ENCODE assay signal across 8 cellular contexts in genomic region chr19:29714371-29714952, GRCh38. TPM values are rescaled to one million over a fixed set of nuclear protein-coding genes. Genes with fewer than 3 reads are reported as not detected.
DNase-seq lines count a peak whose midpoint lies in the region; ATAC-seq and TF ChIP-seq lines count a peak whose summit lies in the region.

No MANE protein-coding gene starts in this region.

- H3K9ac ChIP-seq in endodermal cell (ENCODE audit: extremely low read depth, low read length, poor library complexity, severe bottlenecking): peak overlapping the region; percentile 74

- DNase-seq in DMS 273 (lab: John Stamatoyannopoulos, UW; ENCODE audit: unreplicated experiment) (peak; percentile 30), DMS 273 treated with DMSO at 0.1 percent for 48 hours (lab: John Stamatoyannopoulos, UW) (no peak), endodermal cell (no peak), neural crest cell (ENCODE audit: low read depth, low spot score) (no peak), HK-2 (ENCODE audit: unreplicated experiment) (no peak), kidney glomerular epithelial cell (lab: John Stamatoyannopoulos, UW) (no peak)

- TF ChIP-seq CTCF in VCaP (conservative IDR thresholded peaks at IDR 0.05) (no peak), endodermal cell (conservative IDR thresholded peaks at IDR 0.05) (no peak), neural crest cell (conservative IDR thresholded peaks at IDR 0.05) (no peak)

- H3K9me3 ChIP-seq in endodermal cell (ENCODE audit: control insufficient read depth, low read length): no peaks in the 10 kb centered on the region

- ATAC-seq in HG02884 (IDR thresholded peaks at IDR 0.05; ENCODE audit: unreplicated experiment): peak; percentile 5

- WGBS in endodermal cell (ENCODE audit: insufficient coverage in 1 of 2, insufficient read length in 1 of 2), 2 experiments: 63 to 77% methylated on average over 5 to 9 of the region's 15 CpGs

- H3K4me1 Mint-ChIP-seq in endodermal cell: peaks cover 37% of the 10 kb centered on the region
- peaks cover 41% of the 10 kb centered on the region for H3K4me1 Mint-ChIP-seq in neural crest cell

- H3K36me3 ChIP-seq in endodermal cell (ENCODE audit: control insufficient read depth, insufficient read depth, low read length): peaks cover 4% of the 10 kb centered on the region

- no peaks in the 10 kb centered on the region for H3K27me3 Mint-ChIP-seq in endodermal cell (ENCODE audit: insufficient read depth)
- no peaks in the 10 kb centered on the region for H3K27me3 Mint-ChIP-seq in neural crest cell (ENCODE audit: low read depth)

- H3K27ac Mint-ChIP-seq in endodermal cell (no peak overlapping the region), neural crest cell (ENCODE audit: unreplicated experiment) (no peak overlapping the region)

- H3K4me1 ChIP-seq in endodermal cell (ENCODE audit: control insufficient read depth, insufficient read depth, low read length): peaks cover 5% of the 10 kb centered on the region

- peak overlapping the region; percentile 95 for H3K27ac ChIP-seq in VCaP
- no peak overlapping the region for H3K27ac ChIP-seq in endodermal cell (ENCODE audit: low read depth, low read length)

- H3K27me3 ChIP-seq in endodermal cell (ENCODE audit: control insufficient read depth, insufficient read depth, low read length, poor library complexity, severe bottlenecking): no peaks in the 10 kb centered on the region

- peak overlapping the region; percentile 71 for H3K4me3 Mint-ChIP-seq in endodermal cell
- H3K4me3 Mint-ChIP-seq in neural crest cell: peak overlapping the region; percentile 79

- H3K9me3 Mint-ChIP-seq in endodermal cell (no peaks in the 10 kb centered on the region), neural crest cell (no peaks in the 10 kb centered on the region)

- H3K36me3 Mint-ChIP-seq in endodermal cell (ENCODE audit: low read depth) (no peaks in the 10 kb centered on the region), neural crest cell (ENCODE audit: low read depth) (no peaks in the 10 kb centered on the region)

- H3K4me3 ChIP-seq in endodermal cell (ENCODE audit: low read length): peak overlapping the region; percentile 86

RNA-seq across cellular contexts. Expression of gene C19orf12, which starts 0.6 kb away (rescaled TPM):
- total RNA-seq in endodermal cell: 10 to 100 TPM; 18.9 to 22.9 TPM
- 24.4 TPM for polyA plus RNA-seq in endodermal cell (2013, experiment 1 of 2)
- polyA plus RNA-seq in endodermal cell (2013, experiment 2 of 2): 19.4 TPM
- total RNA-seq in neural crest cell: 37.9 and 38.1 TPM in 2 replicates

RNA-seq across cellular contexts. Expression of gene PLEKHF1, which starts 49.2 kb away (rescaled TPM):
- total RNA-seq in endodermal cell (1 to 10 TPM; 2.6 to 2.8 TPM), neural crest cell (1.2 TPM in 2 replicates)
- polyA plus RNA-seq in endodermal cell (2013, experiment 1 of 2): 1.1 TPM
- polyA plus RNA-seq in endodermal cell (2013, experiment 2 of 2): 0.62 TPM
